Comparison of ENCODE assay signal across 8 cellular contexts in genomic region chr1:62783736-62784508, GRCh38. TPM values are rescaled to one million over a fixed set of nuclear protein-coding genes. Genes with fewer than 3 reads are reported as not detected.
A peak's percentile ranks its signal among the peaks of the same experiment; 100 is the strongest.
DNase-seq lines count a peak whose midpoint lies in the region; ATAC-seq and TF ChIP-seq lines count a peak whose summit lies in the region.

Gene ATG4C, plus strand, starts transcription at chr1:62784132. Its CDS starts 19,655 bp downstream, at chr1:62803787.

- H3K4ac ChIP-seq in mesenchymal stem cell (ENCODE audit: low read depth in 1 of 2, low read length in 2 of 2), result peak within 1 kb of the TSS in 1 of 2 experiments; percentile 64

- 0% methylated on average over 30 to 38 of the region's 38 CpGs for WGBS in endodermal cell (ENCODE audit: insufficient coverage in 1 of 2, insufficient read length in 1 of 2), 2 experiments
- WGBS in mesenchymal stem cell, result under 1% methylated on average over 38 of the region's 38 CpGs

- no peaks in the 10 kb centered on the region for H3K4me1 ChIP-seq in endodermal cell (ENCODE audit: control insufficient read depth, insufficient read depth, low read length)
- H3K4me1 ChIP-seq in mesenchymal stem cell (ENCODE audit: control insufficient read depth, insufficient read depth, low read depth, low read length), result no peaks in the 10 kb centered on the region

- H2AFZ ChIP-seq in mesenchymal stem cell (ENCODE audit: low read depth, low read length), result peak within 1 kb of the TSS; percentile 48

- H2BK12ac ChIP-seq in mesenchymal stem cell (ENCODE audit: low read length in 2 of 2), result no peak within 1 kb of the TSS

- H3K4me3 Mint-ChIP-seq in endodermal cell, result no peak within 1 kb of the TSS

- H2AK5ac ChIP-seq in mesenchymal stem cell (ENCODE audit: low read length, severe bottlenecking), result no peak within 1 kb of the TSS

- no peak within 1 kb of the TSS for H3K27ac Mint-ChIP-seq in endodermal cell

- H3K9ac ChIP-seq in endodermal cell (ENCODE audit: extremely low read depth, low read length, poor library complexity, severe bottlenecking), result peak within 1 kb of the TSS; percentile 59
- peak within 1 kb of the TSS; percentile 98 for H3K9ac ChIP-seq in mesenchymal stem cell (ENCODE audit: low read length)

- peak within 1 kb of the TSS; percentile 89 for H4K8ac ChIP-seq in mesenchymal stem cell (ENCODE audit: low read length)

- peak within 1 kb of the TSS; percentile 88 for H2BK5ac ChIP-seq in mesenchymal stem cell (ENCODE audit: low read depth, low read length, poor library complexity, severe bottlenecking)

- H3K27me3 Mint-ChIP-seq in endodermal cell (ENCODE audit: insufficient read depth), result no peaks in the 10 kb centered on the region

- H3K79me1 ChIP-seq in mesenchymal stem cell (replicated peaks; ENCODE audit: low read length, poor library complexity, severe bottlenecking), result peaks cover 2% of the 10 kb centered on the region

- H3K9me3 ChIP-seq in endodermal cell (ENCODE audit: control insufficient read depth, low read length) (no peaks in the 10 kb centered on the region), mesenchymal stem cell (ENCODE audit: control insufficient read depth, low read length) (no peaks in the 10 kb centered on the region)

- H3K27ac ChIP-seq in endodermal cell (ENCODE audit: low read depth, low read length) (no peak within 1 kb of the TSS), mesenchymal stem cell (ENCODE audit: low read length, poor library complexity, severe bottlenecking) (peak within 1 kb of the TSS; percentile 90)

- CTCF ChIA-PET in activated CD8-positive, alpha-beta memory T cell treated with anti-CD3 and anti-CD28 coated beads for 36 hours (lab: Charles Lee), result no interaction called here

- H4K91ac ChIP-seq in mesenchymal stem cell (ENCODE audit: low read length), result peak within 1 kb of the TSS; percentile 57

- POLR2A ChIA-PET in activated CD8-positive, alpha-beta memory T cell treated with anti-CD3 and anti-CD28 coated beads for 36 hours (lab: Charles Lee), result no interaction called here

- no peak within 1 kb of the TSS for H3K23ac ChIP-seq in mesenchymal stem cell (ENCODE audit: low read length in 2 of 2)

- no peaks in the 10 kb centered on the region for H3K27me3 ChIP-seq in endodermal cell (ENCODE audit: control insufficient read depth, insufficient read depth, low read length, poor library complexity, severe bottlenecking)
- H3K27me3 ChIP-seq in mesenchymal stem cell (ENCODE audit: control insufficient read depth in 1 of 2, insufficient read depth in 1 of 2, low read length in 2 of 2), result no peaks in the 10 kb centered on the region

- H2BK15ac ChIP-seq in mesenchymal stem cell (ENCODE audit: low read depth, poor library complexity, severe bottlenecking), result no peak within 1 kb of the TSS

- TF ChIP-seq CTCF in endodermal cell (conservative IDR thresholded peaks at IDR 0.05), result no peak

- peak within 1 kb of the TSS; percentile 73 for H2BK120ac ChIP-seq in mesenchymal stem cell (ENCODE audit: low read depth, low read length)

- DNase-seq in COLO829 (ENCODE audit: low spot score) (peak; percentile 93), HT-29 (ENCODE audit: low spot score) (peak; percentile 94), endodermal cell (peak; percentile 98), mesenchymal stem cell (peak; percentile 97)
- DNase-seq in NK-92 treated with Interleukin-12 subunit alpha and Interleukin-12 subunit beta, amount 100 ng/mL, for 24 hours (lab: John Stamatoyannopoulos, UW), result peak; percentile 91
- DNase-seq in stimulated activated CD8-positive, alpha-beta memory T cell treated with anti-CD3 and anti-CD28 coated beads, Interleukin-12 subunit alpha, Interleukin-12 subunit beta, amount 100 ng/mL, for 4 hours (ENCODE audit: low read depth), result peak; percentile 81

- no peak within 1 kb of the TSS for H3K14ac ChIP-seq in mesenchymal stem cell (ENCODE audit: low read length in 2 of 2)

- H3K4me3 ChIP-seq in endodermal cell (ENCODE audit: low read length) (peak within 1 kb of the TSS; percentile 91), mesenchymal stem cell (ENCODE audit: insufficient read depth in 1 of 2, low read depth in 1 of 2, low read length in 2 of 2) (peak within 1 kb of the TSS; percentile 75 to 98)

- peak; percentile 95 for ATAC-seq in GM21360 (IDR thresholded peaks at IDR 0.05; ENCODE audit: unreplicated experiment)

- H3K36me3 Mint-ChIP-seq in endodermal cell (ENCODE audit: low read depth), result peaks cover 3% of the 10 kb centered on the region

- H3K4me2 ChIP-seq in mesenchymal stem cell (ENCODE audit: low read length, poor library complexity, severe bottlenecking), result peak within 1 kb of the TSS; percentile 75

- H3K9me3 Mint-ChIP-seq in endodermal cell, result no peaks in the 10 kb centered on the region

- H3K36me3 ChIP-seq in endodermal cell (ENCODE audit: control insufficient read depth, insufficient read depth, low read length) (no peaks in the 10 kb centered on the region), mesenchymal stem cell (ENCODE audit: control insufficient read depth in 1 of 2, insufficient read depth in 2 of 2, low read depth in 1 of 2, low read length in 2 of 2) (no peaks in the 10 kb centered on the region)

- peaks cover 4% of the 10 kb centered on the region for H3K4me1 Mint-ChIP-seq in endodermal cell

- peak within 1 kb of the TSS; percentile 81 to 88 for H3K18ac ChIP-seq in mesenchymal stem cell (ENCODE audit: low read depth in 1 of 2, low read length in 2 of 2)

RNA-seq across cellular contexts. Expression of gene ATG4C, which starts in this region (rescaled TPM):
- total RNA-seq in HT-29 (2014; rRNA removed; shearing (Covaris generic)), result 1.6 and 3.7 TPM in 2 replicates
- 10 to 100 TPM; 18.0 to 18.7 TPM for total RNA-seq in activated CD8-positive, alpha-beta memory T cell treated with anti-CD3 and anti-CD28 coated beads for 36 hours
- total RNA-seq in endodermal cell, result 10 to 100 TPM; 23.8 to 32.8 TPM
- 17.1 TPM for polyA plus RNA-seq in endodermal cell (2013, experiment 1 of 2)
- 13.0 TPM for polyA plus RNA-seq in endodermal cell (2013, experiment 2 of 2)
- polyA plus RNA-seq in mesenchymal stem cell (2013, experiment 1 of 2), result 3.1 TPM
- polyA plus RNA-seq in mesenchymal stem cell (2013, experiment 2 of 2), result 3.2 TPM
